Comparison of ENCODE assay signal across 1 cellular context in genomic region chr13:48448285-48448962, GRCh38.
TF ChIP-seq lines count a peak whose summit lies in the region.

No MANE protein-coding gene starts in this region.

TF ChIP-seq in endothelial cell of umbilical vein, 7 proteins besides CTCF, POLR2A, EP300 and RAD21 (continued from another document):
- no peak for TF ChIP-seq FOS (IDR thresholded peaks at IDR 0.05; ENCODE audit: borderline replicate concordance, insufficient read depth, low read length)
- no peak for TF ChIP-seq MYC (IDR thresholded peaks at IDR 0.05; ENCODE audit: low read depth, low read length)
- no peak for TF ChIP-seq POLR2AphosphoS5 (IDR thresholded peaks at IDR 0.05; ENCODE audit: insufficient read depth, low read depth, low read length)
